In genomic region chr20:367486-367887, GRCh38 we compare ENCODE assay signal across 1 cellular context.
TF ChIP-seq lines count a peak whose summit lies in the region.

No MANE protein-coding gene starts in this region.

TF ChIP-seq in GM23338, 12 proteins besides CTCF, POLR2A, EP300 and RAD21:
- no peak for TF ChIP-seq POLR2AphosphoS5 (IDR thresholded peaks at IDR 0.05; ENCODE audit: low read depth)
- no peak for TF ChIP-seq ZNF114 (CRISPR knock-in tag; IDR thresholded peaks at IDR 0.05)
- TF ChIP-seq REST (IDR thresholded peaks at IDR 0.05; ENCODE audit: unreplicated experiment): no peak
- TF ChIP-seq ZNF331 (CRISPR knock-in tag; IDR thresholded peaks at IDR 0.05; ENCODE audit: low read depth): no peak
- no peak for TF ChIP-seq STAT1 (IDR thresholded peaks at IDR 0.05; ENCODE audit: unreplicated experiment)
- TF ChIP-seq CREB1 (CRISPR knock-in tag; IDR thresholded peaks at IDR 0.05; ENCODE audit: low read depth): no peak
- no peak for TF ChIP-seq NANOG (IDR thresholded peaks at IDR 0.05; ENCODE audit: borderline replicate concordance)
